Comparison of ENCODE assay signal across 23 cellular contexts in the genomic region with DNA sequence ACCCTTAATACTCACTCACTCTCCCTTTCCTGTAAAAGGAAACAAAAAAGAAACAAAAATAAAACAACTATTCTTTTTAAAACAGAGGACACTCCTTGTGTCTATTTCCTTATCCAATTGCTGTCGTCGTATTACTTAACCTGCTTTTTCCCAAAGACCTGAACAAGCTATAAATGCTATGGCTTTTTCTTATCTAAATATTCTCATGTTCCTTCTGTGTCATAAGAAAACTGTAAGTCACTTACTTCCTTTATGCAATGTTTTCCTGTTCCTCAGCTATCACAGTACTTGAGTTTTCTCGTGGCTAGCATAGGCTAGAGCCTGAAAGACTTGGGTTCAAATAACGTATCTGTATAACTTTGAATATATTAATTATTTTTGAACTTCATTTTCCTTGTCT.
"Had no signal": no experiment of that assay in that cellular context is flagged by ENCODE, and none has a peak within 500 bp of the region (broad histone marks: within the 10 kb centered on the region; RNA-seq: fewer than 3 reads in every experiment).

No MANE protein-coding gene starts in this region.

- H3K27me3 ChIP-seq: brain microvascular endothelial cell, dorsolateral prefrontal cortex, heart left ventricle, ovary, thyroid gland had no signal

- H3K9me3 Mint-ChIP-seq: activated CD4-positive, alpha-beta memory T cell treated with anti-CD3 and anti-CD28 coated beads for 36 hours; activated T-helper 1 cell treated with anti-CD3 and anti-CD28 coated beads, Interleukin-12 subunit alpha, Interleukin-12 subunit beta, Interleukin-2, Interleukin-4 antibody, amounts not matched to agents 30 ng/mL and 10 ng/mL and 1 ng/mL, durations not matched to agents 14 hours and 24 hours and 36 hours; naive thymus-derived CD8-positive, alpha-beta T cell; stimulated activated naive CD8-positive, alpha-beta T cell treated with anti-CD3 and anti-CD28 coated beads, Interleukin-15, Interleukin-2, amounts not matched to agents 100 ng/mL and 50 ng/mL, for 24 hours had no signal

- ATAC-seq: activated CD4-positive, alpha-beta T cell treated with anti-CD3 and anti-CD28 coated beads for 36 hours; heart left ventricle; left cardiac atrium; lower lobe of right lung; naive thymus-derived CD8-positive, alpha-beta T cell; right cardiac atrium; WTC11 had no signal

- H3K36me3 ChIP-seq: ovary had no signal

- H3K4me3 Mint-ChIP-seq: activated CD4-positive, alpha-beta memory T cell treated with anti-CD3 and anti-CD28 coated beads for 36 hours; activated CD4-positive, alpha-beta T cell treated with anti-CD3 and anti-CD28 coated beads for 36 hours; activated T-helper 1 cell treated with anti-CD3 and anti-CD28 coated beads, Interleukin-12 subunit alpha, Interleukin-12 subunit beta, Interleukin-2, Interleukin-4 antibody, amounts not matched to agents 30 ng/mL and 10 ng/mL and 1 ng/mL, durations not matched to agents 14 hours and 24 hours and 36 hours; naive thymus-derived CD8-positive, alpha-beta T cell; stimulated activated naive CD8-positive, alpha-beta T cell treated with anti-CD3 and anti-CD28 coated beads, Interleukin-15, Interleukin-2, amounts not matched to agents 100 ng/mL and 50 ng/mL, for 24 hours; WTC11 had no signal

- DNase-seq: activated CD4-positive, alpha-beta memory T cell treated with anti-CD3 and anti-CD28 coated beads for 36 hours; activated CD4-positive, alpha-beta T cell treated with anti-CD3 and anti-CD28 coated beads for 36 hours; activated gamma-delta T cell; activated naive CD4-positive, alpha-beta T cell treated with anti-CD3 and anti-CD28 coated beads, Interleukin-2, amount 50 U/mL, for 16 hours; aorta; brain microvascular endothelial cell; caudate nucleus; dorsolateral prefrontal cortex; heart left ventricle; islet precursor cell; left cardiac atrium; lower lobe of right lung; naive thymus-derived CD8-positive, alpha-beta T cell; ovary; right cardiac atrium; stimulated activated CD4-positive, alpha-beta T cell treated with anti-CD3 and anti-CD28 coated beads, Interleukin-4, amount 100 ng/mL, for 24 hours; substantia nigra; SW 1271; thyroid gland had no signal

- H3K27ac Mint-ChIP-seq: activated CD4-positive, alpha-beta memory T cell treated with anti-CD3 and anti-CD28 coated beads for 36 hours; activated CD4-positive, alpha-beta T cell treated with anti-CD3 and anti-CD28 coated beads for 36 hours; activated T-helper 1 cell treated with anti-CD3 and anti-CD28 coated beads, Interleukin-12 subunit alpha, Interleukin-12 subunit beta, Interleukin-2, Interleukin-4 antibody, amounts not matched to agents 30 ng/mL and 10 ng/mL and 1 ng/mL, durations not matched to agents 14 hours and 24 hours and 36 hours; naive thymus-derived CD8-positive, alpha-beta T cell; stimulated activated naive CD8-positive, alpha-beta T cell treated with anti-CD3 and anti-CD28 coated beads, Interleukin-15, Interleukin-2, amounts not matched to agents 100 ng/mL and 50 ng/mL, for 24 hours; WTC11 had no signal

- H3K4me3 ChIP-seq: dorsolateral prefrontal cortex, heart left ventricle, lower lobe of right lung, ovary, thyroid gland had no signal

- H3K27ac ChIP-seq: brain microvascular endothelial cell, dorsolateral prefrontal cortex, epithelial cell of prostate, heart left ventricle, lower lobe of right lung, ovary, thyroid gland had no signal

- H3K4me1 Mint-ChIP-seq: activated CD4-positive, alpha-beta T cell treated with anti-CD3 and anti-CD28 coated beads for 36 hours had no signal

- H3K4me1 ChIP-seq: lower lobe of right lung, thyroid gland had no signal

- H3K9me3 ChIP-seq: heart left ventricle, lower lobe of right lung, ovary, thyroid gland had no signal

- H3K27me3 Mint-ChIP-seq: activated CD4-positive, alpha-beta memory T cell treated with anti-CD3 and anti-CD28 coated beads for 36 hours; activated CD4-positive, alpha-beta T cell treated with anti-CD3 and anti-CD28 coated beads for 36 hours; naive thymus-derived CD8-positive, alpha-beta T cell; stimulated activated naive CD8-positive, alpha-beta T cell treated with anti-CD3 and anti-CD28 coated beads, Interleukin-15, Interleukin-2, amounts not matched to agents 100 ng/mL and 50 ng/mL, for 24 hours had no signal
